In genomic region chr10:46228076-46229071, GRCh38 we compare ENCODE assay signal across 9 cellular contexts. TPM values are rescaled to one million over a fixed set of nuclear protein-coding genes. Genes with fewer than 3 reads are reported as not detected.
DNase-seq lines count a peak whose midpoint lies in the region; ATAC-seq and TF ChIP-seq lines count a peak whose summit lies in the region.
"Had no signal": no experiment of that assay in that cellular context is flagged by ENCODE, and none has a peak within 500 bp of the region (broad histone marks: within the 10 kb centered on the region; RNA-seq: fewer than 3 reads in every experiment).

No MANE protein-coding gene starts in this region.

- H3K4me1 ChIP-seq in mucosa of descending colon (ENCODE audit: low read depth): no peaks in the 10 kb centered on the region

- TF ChIP-seq CTCF in GM10266 (IDR thresholded peaks at IDR 0.05; ENCODE audit: control insufficient read depth, insufficient read depth, low read depth, missing control alignments): peak; percentile 93
- peak; percentile 99 for TF ChIP-seq CTCF in epithelial cell of esophagus (IDR thresholded peaks at IDR 0.05; ENCODE audit: insufficient read depth, low read depth, low read length, missing control alignments)
- TF ChIP-seq CTCF in mucosa of descending colon (IDR thresholded peaks at IDR 0.05): peak; percentile 81

- H3K4me3 ChIP-seq in epithelial cell of esophagus (ENCODE audit: low read length) (no peak overlapping the region), mucosa of descending colon (no peak overlapping the region)

- intact Hi-C loops in mucosa of descending colon (cut with DNase I, micrococcal nuclease): no loop called here

- ATAC-seq in HG02623 (IDR thresholded peaks at IDR 0.05; ENCODE audit: unreplicated experiment) (peak; percentile 77), mucosa of descending colon (peak; percentile 93), HG03378 (IDR thresholded peaks at IDR 0.05; ENCODE audit: unreplicated experiment) (no peak)

- DNase-seq in GM10266 (ENCODE audit: extremely low spot score): peak; percentile 74
- peak; percentile 21 for DNase-seq in NOMO-1 treated with dmso at 0.1 percent for 144 hours (lab: John Stamatoyannopoulos, UW; ENCODE audit: unreplicated experiment)
- DNase-seq in activated CD8-positive, alpha-beta memory T cell treated with anti-CD3 and anti-CD28 coated beads, Interleukin-2, amount 50 U/mL, for 24 hours (ENCODE audit: extremely low read depth): peak; percentile 24
- DNase-seq in epithelial cell of esophagus (ENCODE audit: low read depth): peak; percentile 77
- DNase-seq in mucosa of descending colon: peak in 2 of 3 donors; percentile 77 to 81
- peak; percentile 17 to 32 for DNase-seq in stimulated activated CD8-positive, alpha-beta memory T cell treated with anti-CD3 and anti-CD28 coated beads, Interleukin-4, amount 100 ng/mL, for 4 hours (ENCODE audit: low read depth in 2 of 2, low spot score in 1 of 2)

- H3K36me3 ChIP-seq in mucosa of descending colon (ENCODE audit: low read depth): no peaks in the 10 kb centered on the region

- no peaks in the 10 kb centered on the region for H3K9me3 ChIP-seq in mucosa of descending colon

RNA-seq across cellular contexts. Expression of gene ANTXRL, which starts 58.4 kb away (rescaled TPM):
- not detected for total RNA-seq in mucosa of descending colon
- total RNA-seq: mononuclear cell had no signal

Comparison
In these comparisons a context has a peak if more than half of its experiments do, and no peak if none do; other contexts are left out.
1. DNase-seq: peak in every context shown above with its lines; median percentile 79 in mucosa of descending colon; 77 in epithelial cell of esophagus; 74 in GM10266; 24 in stimulated activated CD8-positive, alpha-beta memory T cell treated with anti-CD3 and anti-CD28 coated beads, Interleukin-4, amount 100 ng/mL, for 4 hours; 24 in activated CD8-positive, alpha-beta memory T cell treated with anti-CD3 and anti-CD28 coated beads, Interleukin-2, amount 50 U/mL, for 24 hours; 21 in NOMO-1 treated with dmso at 0.1 percent for 144 hours.